ENCODE assay signal across 14 cellular contexts in genomic region chr16:5058476-5058875, GRCh38. TPM values are rescaled to one million over a fixed set of nuclear protein-coding genes. Genes with fewer than 3 reads are reported as not detected.
DNase-seq lines count a peak whose midpoint lies in the region; ATAC-seq and TF ChIP-seq lines count a peak whose summit lies in the region.
"Had no signal": no experiment of that assay in that cellular context is flagged by ENCODE, and none has a peak within 500 bp of the region (broad histone marks: within the 10 kb centered on the region; RNA-seq: fewer than 3 reads in every experiment).

No MANE protein-coding gene starts in this region.

- H2BK20ac ChIP-seq in IMR-90 (ENCODE audit: low read depth, low read length) = no peak overlapping the region

- no peak for TF ChIP-seq RAD21 in IMR-90 (IDR thresholded peaks at IDR 0.05; ENCODE audit: low read length)

- no peak overlapping the region for H3K18ac ChIP-seq in IMR-90 (ENCODE audit: low read depth, low read length)

- DNase-seq in EH (ENCODE audit: low read depth) (peak; percentile 46), IMR-90 (no peak), neural crest cell (ENCODE audit: low read depth, low spot score) (peak; percentile 23), KG1 (lab: John Stamatoyannopoulos, UW) (no peak), immature natural killer cell (no peak)
- DNase-seq in stimulated activated naive CD4-positive, alpha-beta T cell (lab: John Stamatoyannopoulos, UW) = no peak
- DNase-seq: NCI-H524 treated with DMSO at 0.1 percent for 48 hours, SW 1271 had no signal

- H3K27ac ChIP-seq in IMR-90 (ENCODE audit: insufficient read depth, low read length) (no peak overlapping the region), ectodermal cell (ENCODE audit: insufficient read depth, low read depth, low read length, poor library complexity, severe bottlenecking) (peak overlapping the region; percentile 26)

- no peak overlapping the region for H4K8ac ChIP-seq in IMR-90 (ENCODE audit: low read depth in 2 of 2, low read length in 2 of 2)

- CTCF ChIA-PET in IMR-90 (lab: Yijun Ruan, JAX) = no interaction called here

- H2AK9ac ChIP-seq in IMR-90 (replicated peaks; ENCODE audit: low read depth, low read length, poor library complexity) = no peak overlapping the region

- no peaks in the 10 kb centered on the region for H3K36me3 ChIP-seq in IMR-90 (ENCODE audit: control insufficient read depth, insufficient read depth, low read length)
- no peaks in the 10 kb centered on the region for H3K36me3 ChIP-seq in ectodermal cell (ENCODE audit: control insufficient read depth, insufficient read depth, low read length)
- H3K36me3 ChIP-seq: HAP-1 had no signal

- ATAC-seq in IMR-90 (ENCODE audit: low read depth) (peak; percentile 74), GM19035 (IDR thresholded peaks at IDR 0.05; ENCODE audit: unreplicated experiment) (no peak)
- ATAC-seq: natural killer cell treated with Interleukin-12 subunit alpha and Interleukin-12 subunit beta and Interleukin-15 and Interleukin-18, amount 100 ng/mL, for 72 hours had no signal

- H3K9me3 Mint-ChIP-seq in neural crest cell (no peaks in the 10 kb centered on the region), immature natural killer cell (no peaks in the 10 kb centered on the region)
- H3K9me3 Mint-ChIP-seq: natural killer cell treated with Interleukin-12 subunit alpha and Interleukin-12 subunit beta and Interleukin-15 and Interleukin-18, amount 100 ng/mL, for 72 hours had no signal

- H3K27me3 ChIP-seq in IMR-90 (ENCODE audit: control insufficient read depth, insufficient read depth, low read length) (peaks cover 7% of the 10 kb centered on the region; the same call in 1 of the 2 replicates), ectodermal cell (ENCODE audit: control insufficient read depth, insufficient read depth, low read length, poor library complexity, severe bottlenecking) (no peaks in the 10 kb centered on the region)
- H3K27me3 ChIP-seq: dorsolateral prefrontal cortex had no signal

- H3K79me1 ChIP-seq in IMR-90 (ENCODE audit: low read depth in 1 of 2, low read length in 2 of 2) = no peaks in the 10 kb centered on the region

- H2BK5ac ChIP-seq in IMR-90 (ENCODE audit: low read depth, low read length, poor library complexity, severe bottlenecking) = no peak overlapping the region

- no peak overlapping the region for H3K14ac ChIP-seq in IMR-90 (replicated peaks; ENCODE audit: low read depth, low read length)

- no peak overlapping the region for H3K4me2 ChIP-seq in IMR-90 (ENCODE audit: low read depth, low read length)

- intact Hi-C loops in IMR-90 (cut with micrococcal nuclease) = no loop called here

- H2BK120ac ChIP-seq in IMR-90 (ENCODE audit: low read depth, low read length) = no peak overlapping the region

- H3K4me1 Mint-ChIP-seq in neural crest cell = no peaks in the 10 kb centered on the region
- no peaks in the 10 kb centered on the region for H3K4me1 Mint-ChIP-seq in immature natural killer cell

- peaks cover 17% of the 10 kb centered on the region for H3K27me3 Mint-ChIP-seq in neural crest cell (ENCODE audit: low read depth)
- peaks cover 2 to 7% (median 4%) of the 10 kb centered on the region in 3 donors for H3K27me3 Mint-ChIP-seq in immature natural killer cell (ENCODE audit: low read depth in 3 of 3)

- H3K23ac ChIP-seq in IMR-90 (ENCODE audit: low read depth, low read length) = no peak overlapping the region

- TF ChIP-seq POLR2A in IMR-90 (IDR thresholded peaks at IDR 0.05; ENCODE audit: low read depth, low read length) = no peak

- no peaks in the 10 kb centered on the region for H3K4me1 ChIP-seq in IMR-90 (ENCODE audit: control insufficient read depth, insufficient read depth, low read length)
- H3K4me1 ChIP-seq in ectodermal cell (ENCODE audit: control insufficient read depth, insufficient read depth, low read length) = peaks cover 8% of the 10 kb centered on the region
- H3K4me1 ChIP-seq: HAP-1 had no signal

- WGBS in IMR-90 (ENCODE audit: extremely low coverage in 2 of 2, insufficient read length in 1 of 2), 2 experiments = no CpG with 5 or more reads among the region's 7 CpGs
- 6 to 11% methylated on average over 7 of the region's 7 CpGs for WGBS in ectodermal cell, 2 experiments

- H3K4me3 Mint-ChIP-seq in neural crest cell (no peak overlapping the region), immature natural killer cell (no peak overlapping the region)
- H3K4me3 Mint-ChIP-seq: natural killer cell treated with Interleukin-12 subunit alpha and Interleukin-12 subunit beta and Interleukin-15 and Interleukin-18, amount 100 ng/mL, for 72 hours had no signal

- H3K36me3 Mint-ChIP-seq in neural crest cell (ENCODE audit: low read depth) (no peaks in the 10 kb centered on the region), immature natural killer cell (no peaks in the 10 kb centered on the region)
- H3K36me3 Mint-ChIP-seq: natural killer cell treated with Interleukin-12 subunit alpha and Interleukin-12 subunit beta and Interleukin-15 and Interleukin-18, amount 100 ng/mL, for 72 hours had no signal

- no TSS peak for BruUV-seq in IMR-90 (replicated peaks; lab: Mats Ljungman, UMichigan)

- peak; percentile 23; the same call in 1 of the 2 replicates for TF ChIP-seq CTCF in IMR-90 (conservative IDR thresholded peaks at IDR 0.05; ENCODE audit: low read depth, low read length)
- TF ChIP-seq CTCF in neural crest cell (conservative IDR thresholded peaks at IDR 0.05) = peak; percentile 42

- no peak overlapping the region for H3K56ac ChIP-seq in IMR-90 (ENCODE audit: extremely low read depth, insufficient read depth, low read length)

- no peaks in the 10 kb centered on the region for H3K9me3 ChIP-seq in IMR-90 (ENCODE audit: control insufficient read depth, insufficient read depth, low read length)
- no peaks in the 10 kb centered on the region for H3K9me3 ChIP-seq in ectodermal cell (ENCODE audit: control insufficient read depth, low read length)
- H3K9me3 ChIP-seq: HAP-1 had no signal

- no peak overlapping the region for H4K5ac ChIP-seq in IMR-90 (ENCODE audit: low read depth, low read length)

- no peak overlapping the region for H3K4ac ChIP-seq in IMR-90 (ENCODE audit: low read depth, low read length)

- H3K27ac Mint-ChIP-seq in neural crest cell (ENCODE audit: unreplicated experiment) (no peak overlapping the region), immature natural killer cell (no peak overlapping the region)
- H3K27ac Mint-ChIP-seq: natural killer cell treated with Interleukin-12 subunit alpha and Interleukin-12 subunit beta and Interleukin-15 and Interleukin-18, amount 100 ng/mL, for 72 hours had no signal

- dilution Hi-C loops in IMR-90 (cut with HindIII; ENCODE audit: low sequenced_read_pairs, unreplicated experiment) = no loop called here

- no peaks in the 10 kb centered on the region for H3K9me1 ChIP-seq in IMR-90 (ENCODE audit: insufficient read depth, low read length)

- no peak overlapping the region for H3K4me3 ChIP-seq in IMR-90 (ENCODE audit: insufficient read depth, low read depth, low read length)
- no peak overlapping the region for H3K4me3 ChIP-seq in ectodermal cell (ENCODE audit: insufficient read depth, low read depth, low read length)
- H3K4me3 ChIP-seq: HAP-1 had no signal

- POLR2A ChIA-PET in IMR-90 (lab: Charles Lee; ENCODE audit: unreplicated experiment) = no interaction called here

- no peak overlapping the region for H3K9ac ChIP-seq in IMR-90 (ENCODE audit: low read depth, low read length)

- no peak overlapping the region for H2AFZ ChIP-seq in IMR-90 (replicated peaks; ENCODE audit: low read length, poor library complexity)

- H4K91ac ChIP-seq in IMR-90 (ENCODE audit: insufficient read depth, low read depth, low read length) = no peak overlapping the region

- no peak overlapping the region for H2AK5ac ChIP-seq in IMR-90 (ENCODE audit: low read depth, low read length)

- in situ Hi-C loops in IMR-90 (cut with MboI; ENCODE audit: low sequenced_read_pairs) = no loop called here

- H4K20me1 ChIP-seq in IMR-90 (ENCODE audit: insufficient read depth, low read length) = no peaks in the 10 kb centered on the region

- no peak overlapping the region for H2BK15ac ChIP-seq in IMR-90 (ENCODE audit: low read depth, low read length)

RNA-seq across cellular contexts. Expression of gene C16orf89, which starts 7.3 kb away (rescaled TPM):
- total RNA-seq in IMR-90 (2012; rRNA removed) (0.18 TPM in 1 of 2 replicates, not detected in the other), neural crest cell (not detected in 2 replicates)
- polyA plus RNA-seq in IMR-90 (2012; rRNA removed) (0.17 and 0.30 TPM in 2 replicates), immature natural killer cell (not detected)
- polyA plus RNA-seq in IMR-90 (2012; cell fraction: cytosol; rRNA removed) = 0.30 and 0.36 TPM in 2 replicates
- 0.10 and 0.28 TPM in 2 replicates for polyA plus RNA-seq in IMR-90 (2012; cell fraction: nucleus; rRNA removed; ENCODE audit: low replicate concordance)
- polyA plus RNA-seq in ectodermal cell (2013, experiment 1 of 4) = 3.3 TPM
- 1.7 TPM for polyA plus RNA-seq in ectodermal cell (2013, experiment 2 of 4)
- polyA plus RNA-seq in ectodermal cell (2013, experiment 3 of 4) = 2.8 TPM
- polyA plus RNA-seq in ectodermal cell (2013, experiment 4 of 4) = 1.5 TPM
- total RNA-seq: MCF 10A; natural killer cell treated with Interleukin-12 subunit alpha and Interleukin-12 subunit beta and Interleukin-15 and Interleukin-18, amount 100 ng/mL, for 72 hours had no signal

RNA-seq across cellular contexts. Expression of gene ALG1, which starts 13.2 kb away (rescaled TPM):
- total RNA-seq in IMR-90 (2012; rRNA removed) (34.7 and 41.0 TPM in 2 replicates), neural crest cell (23.2 and 25.2 TPM in 2 replicates)
- polyA plus RNA-seq in IMR-90 (2012; rRNA removed) (30.4 and 30.9 TPM in 2 replicates), immature natural killer cell (10 to 100 TPM; 29.2 to 47.5 (median 32.8) TPM)
- 40.0 and 51.7 TPM in 2 replicates for polyA plus RNA-seq in IMR-90 (2012; cell fraction: cytosol; rRNA removed)
- polyA plus RNA-seq in IMR-90 (2012; cell fraction: nucleus; rRNA removed; ENCODE audit: low replicate concordance) = 17.7 and 27.7 TPM in 2 replicates
- 20.8 TPM for polyA plus RNA-seq in ectodermal cell (2013, experiment 1 of 4)
- polyA plus RNA-seq in ectodermal cell (2013, experiment 2 of 4) = 29.1 TPM
- 16.2 TPM for polyA plus RNA-seq in ectodermal cell (2013, experiment 3 of 4)
- polyA plus RNA-seq in ectodermal cell (2013, experiment 4 of 4) = 17.7 TPM

RNA-seq across cellular contexts. Expression of gene NAGPA, which starts 24.7 kb away (rescaled TPM):
- total RNA-seq in IMR-90 (2012; rRNA removed) = 5.3 and 6.5 TPM in 2 replicates
- 12.2 and 15.0 TPM in 2 replicates for polyA plus RNA-seq in IMR-90 (2012; rRNA removed)
- 15.3 and 22.7 TPM in 2 replicates for polyA plus RNA-seq in IMR-90 (2012; cell fraction: cytosol; rRNA removed)
- polyA plus RNA-seq in IMR-90 (2012; cell fraction: nucleus; rRNA removed; ENCODE audit: low replicate concordance) = 29.9 and 61.0 TPM in 2 replicates
- polyA plus RNA-seq in ectodermal cell (2013, experiment 1 of 4) = 11.1 TPM
- 8.4 TPM for polyA plus RNA-seq in ectodermal cell (2013, experiment 2 of 4)
- 7.8 TPM for polyA plus RNA-seq in ectodermal cell (2013, experiment 3 of 4)
- 8.5 TPM for polyA plus RNA-seq in ectodermal cell (2013, experiment 4 of 4)
- 11.0 and 15.3 TPM in 2 replicates for total RNA-seq in neural crest cell
- 10 to 100 TPM; 26.6 to 50.6 (median 37.2) TPM for polyA plus RNA-seq in immature natural killer cell

RNA-seq across cellular contexts. Expression of gene EEF2KMT, which starts 39.1 kb away (rescaled TPM):
- 16.4 and 19.0 TPM in 2 replicates for total RNA-seq in IMR-90 (2012; rRNA removed)
- 14.1 and 15.1 TPM in 2 replicates for polyA plus RNA-seq in IMR-90 (2012; rRNA removed)
- 7.3 and 11.1 TPM in 2 replicates for polyA plus RNA-seq in IMR-90 (2012; cell fraction: cytosol; rRNA removed)
- polyA plus RNA-seq in IMR-90 (2012; cell fraction: nucleus; rRNA removed; ENCODE audit: low replicate concordance) = 7.6 and 19.3 TPM in 2 replicates
- polyA plus RNA-seq in ectodermal cell (2013, experiment 1 of 4) = 16.2 TPM
- 15.2 TPM for polyA plus RNA-seq in ectodermal cell (2013, experiment 2 of 4)
- 12.0 TPM for polyA plus RNA-seq in ectodermal cell (2013, experiment 3 of 4)
- 11.1 TPM for polyA plus RNA-seq in ectodermal cell (2013, experiment 4 of 4)
- 19.1 and 21.1 TPM in 2 replicates for total RNA-seq in neural crest cell
- polyA plus RNA-seq in immature natural killer cell = 10 to 100 TPM in 2 of 3 donors, 1 to 10 TPM in 1; 3.6 to 17.3 (median 11.8) TPM

Comparison
In these comparisons a context has a peak if more than half of its experiments do, and no peak if none do; other contexts are left out.
1. DNase-seq: peak in EH (single experiment) and neural crest cell (single experiment); none in IMR-90 (single experiment), KG1 (single experiment), stimulated activated naive CD4-positive, alpha-beta T cell (0 of 6) and immature natural killer cell (0 of 3).